3 cellular contexts compared by ENCODE assay signal in genomic region chr11:102097175-102097574, GRCh38.
TF ChIP-seq lines count a peak whose summit lies in the region.

No MANE protein-coding gene starts in this region.

TF ChIP-seq in SK-N-SH treated with all-trans-retinoic acid at 6 μM for 48 hours, 23 proteins besides CTCF, POLR2A, EP300 and RAD21:
- TF ChIP-seq TSHZ2 (CRISPR knock-in tag; IDR thresholded peaks at IDR 0.05) (no peak), ZFP30 (CRISPR knock-in tag; IDR thresholded peaks at IDR 0.05) (no peak), PATZ1 (CRISPR knock-in tag; IDR thresholded peaks at IDR 0.05; ENCODE audit: borderline replicate concordance) (no peak), BACH2 (CRISPR knock-in tag; IDR thresholded peaks at IDR 0.05; ENCODE audit: borderline replicate concordance) (no peak), RARB (CRISPR knock-in tag; IDR thresholded peaks at IDR 0.05) (no peak), OSR1 (CRISPR knock-in tag; IDR thresholded peaks at IDR 0.05) (no peak), POU6F1 (CRISPR knock-in tag; IDR thresholded peaks at IDR 0.05; ENCODE audit: borderline replicate concordance, low read depth) (no peak), CSDC2 (CRISPR knock-in tag; IDR thresholded peaks at IDR 0.05) (no peak), ZNF70 (CRISPR knock-in tag; IDR thresholded peaks at IDR 0.05) (no peak), SNAI2 (CRISPR knock-in tag; IDR thresholded peaks at IDR 0.05) (no peak)

TF ChIP-seq in SK-N-SH, 30 proteins besides CTCF, POLR2A, EP300 and RAD21:
- no peak for TF ChIP-seq RCOR1 (IDR thresholded peaks at IDR 0.05; ENCODE audit: low read length)
- TF ChIP-seq GATA2 (CRISPR knock-in tag; IDR thresholded peaks at IDR 0.05), result no peak
- no peak for TF ChIP-seq CHD2 (IDR thresholded peaks at IDR 0.05; ENCODE audit: low read length, partially characterized antibody)
- TF ChIP-seq RXRA (IDR thresholded peaks at IDR 0.05; ENCODE audit: borderline replicate concordance, low read depth), result no peak
- no peak for TF ChIP-seq RFX5 (IDR thresholded peaks at IDR 0.05; ENCODE audit: low read length)
- no peak for TF ChIP-seq NFIC (IDR thresholded peaks at IDR 0.05; ENCODE audit: borderline replicate concordance)
- TF ChIP-seq EZH2phosphoT487 (IDR thresholded peaks at IDR 0.05; ENCODE audit: borderline replicate concordance, low read depth), result no peak
- TF ChIP-seq ZBTB33 (IDR thresholded peaks at IDR 0.05; ENCODE audit: borderline replicate concordance, low read depth), result no peak
TF ChIP-seq in SK-N-SH: peak in this region for 0.

TF ChIP-seq in IMR-90, 13 proteins besides CTCF, POLR2A, EP300 and RAD21:
- TF ChIP-seq USF2 (IDR thresholded peaks at IDR 0.05; ENCODE audit: low read depth, low read length) (no peak), RCOR1 (IDR thresholded peaks at IDR 0.05; ENCODE audit: insufficient replicate concordance, low read length) (no peak), CHD1 (IDR thresholded peaks at IDR 0.05; ENCODE audit: low read depth, low read length) (no peak), MAZ (IDR thresholded peaks at IDR 0.05; ENCODE audit: borderline replicate concordance, low read depth, low read length) (no peak), SMC3 (IDR thresholded peaks at IDR 0.05; ENCODE audit: low read depth, low read length) (no peak), MAFK (IDR thresholded peaks at IDR 0.05; ENCODE audit: low read depth, low read length) (no peak), NFE2L2 (IDR thresholded peaks at IDR 0.05; ENCODE audit: low read depth, low read length) (no peak), RFX5 (IDR thresholded peaks at IDR 0.05; ENCODE audit: low read depth, low read length) (no peak), CEBPB (IDR thresholded peaks at IDR 0.05; ENCODE audit: low read depth, low read length) (no peak)
